10 cellular contexts compared by ENCODE assay signal in the genomic region with DNA sequence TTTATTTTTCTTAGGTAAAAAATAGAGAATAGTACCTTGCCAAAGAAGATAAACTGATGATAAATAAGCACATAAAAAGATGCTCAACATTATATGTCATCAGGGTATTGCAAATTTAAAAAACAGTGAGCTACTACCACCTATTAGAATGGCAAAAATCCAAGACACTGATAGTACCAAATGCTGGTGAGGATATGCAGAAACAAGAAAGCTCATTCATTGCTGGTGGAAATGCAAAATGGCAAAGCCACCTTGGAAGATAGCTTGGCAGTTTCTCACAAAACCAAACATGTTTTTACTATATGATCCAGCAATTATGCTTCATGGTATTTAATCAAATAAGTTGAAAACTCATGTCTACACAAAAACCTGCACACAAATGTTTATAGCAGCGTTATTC.
"Had no signal": no experiment of that assay in that cellular context is flagged by ENCODE, and none has a peak within 500 bp of the region (broad histone marks: within the 10 kb centered on the region; RNA-seq: fewer than 3 reads in every experiment).

No MANE protein-coding gene starts in this region.

- H3K9ac ChIP-seq: GM23248 had no signal

- H3K9me3 ChIP-seq: HAP-1 had no signal

- ATAC-seq: GM23338, HCT116 had no signal

- H3K4me2 ChIP-seq: GM23338 had no signal

- H3K36me3 ChIP-seq: HAP-1 had no signal

- H2AFZ ChIP-seq: GM23248, GM23338 had no signal

- H3K27ac ChIP-seq: GM23248 had no signal

- DNase-seq: GOT3, H7, H9, HFFc6 had no signal

- H3K4me3 ChIP-seq: GM23248, GM23338, HAP-1 had no signal

- FAIRE-seq: H1, H54 had no signal
